18 cellular contexts compared by ENCODE assay signal in the genomic region with DNA sequence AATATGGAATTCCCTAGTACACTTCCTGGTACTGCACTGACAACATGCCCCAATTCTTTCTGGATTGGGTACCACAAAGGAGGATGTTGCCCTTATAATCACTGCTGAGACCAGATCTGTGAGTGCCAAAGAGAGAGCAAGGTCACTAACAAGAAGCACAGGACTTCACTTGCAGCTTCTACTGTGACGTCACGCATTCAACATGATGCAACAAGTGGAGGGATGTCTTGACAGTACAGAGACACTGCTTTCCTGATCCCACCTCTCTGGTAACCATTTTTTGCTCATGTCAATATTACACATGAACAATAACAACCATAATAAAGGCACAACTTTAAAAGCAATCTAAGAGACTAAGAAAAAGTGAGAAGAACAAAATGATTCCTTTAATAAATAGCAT.
"Had no signal": no experiment of that assay in that cellular context is flagged by ENCODE, and none has a peak within 500 bp of the region (broad histone marks: within the 10 kb centered on the region; RNA-seq: fewer than 3 reads in every experiment).

No MANE protein-coding gene starts in this region.

- H3K36me3 ChIP-seq: colonic mucosa, heart left ventricle, neutrophil, sigmoid colon, thoracic aorta had no signal

- H3K4me1 ChIP-seq: colonic mucosa, heart left ventricle, sigmoid colon had no signal

- H3K4me3 ChIP-seq: colonic mucosa, heart left ventricle, mucosa of descending colon, sigmoid colon, skin epidermis, thoracic aorta had no signal

- H3K27me3 ChIP-seq: colonic mucosa, heart left ventricle, neutrophil, sigmoid colon had no signal

- FAIRE-seq: frontal cortex, islet of Langerhans, urothelium cell line had no signal

- H3K9me3 ChIP-seq: colonic mucosa, neutrophil, sigmoid colon, thoracic aorta had no signal

- DNase-seq: colonic mucosa; dermis blood vessel endothelial cell; heart left ventricle; hypothalamus; kidney glomerular epithelial cell; mucosa of descending colon; naive thymus-derived CD8-positive, alpha-beta T cell; sigmoid colon; stimulated activated CD4-positive, alpha-beta T cell treated with anti-CD3 and anti-CD28 coated beads, Interleukin-2, amount 100 ng/mL, for 24 hours; stimulated activated CD4-positive, alpha-beta T cell treated with anti-CD3 and anti-CD28 coated beads, Interleukin-4, amount 100 ng/mL, for 4 hours; stimulated activated naive B cell treated with anti-CD40 and anti-IgM and Interleukin-4, amounts not matched to agents 10 μg/mL and 1 μg/mL and 100 μg/mL, for 72 hours; stimulated activated naive CD8-positive, alpha-beta T cell treated with anti-CD3 and anti-CD28 coated beads, Interleukin-15, amount 100 ng/mL, for 72 hours had no signal

- H3K27ac ChIP-seq: colonic mucosa, heart left ventricle, neutrophil, sigmoid colon, skin epidermis, thoracic aorta had no signal

- ATAC-seq: heart left ventricle; naive thymus-derived CD8-positive, alpha-beta T cell; stimulated activated naive B cell treated with anti-CD40 and anti-IgM and Interleukin-4, amounts not matched to agents 10 μg/mL and 1 μg/mL and 100 μg/mL, for 72 hours; stimulated activated naive CD8-positive, alpha-beta T cell treated with anti-CD3 and anti-CD28 coated beads, Interleukin-15, amount 100 ng/mL, for 72 hours had no signal
